2 cellular contexts compared by ENCODE assay signal in the genomic region with DNA sequence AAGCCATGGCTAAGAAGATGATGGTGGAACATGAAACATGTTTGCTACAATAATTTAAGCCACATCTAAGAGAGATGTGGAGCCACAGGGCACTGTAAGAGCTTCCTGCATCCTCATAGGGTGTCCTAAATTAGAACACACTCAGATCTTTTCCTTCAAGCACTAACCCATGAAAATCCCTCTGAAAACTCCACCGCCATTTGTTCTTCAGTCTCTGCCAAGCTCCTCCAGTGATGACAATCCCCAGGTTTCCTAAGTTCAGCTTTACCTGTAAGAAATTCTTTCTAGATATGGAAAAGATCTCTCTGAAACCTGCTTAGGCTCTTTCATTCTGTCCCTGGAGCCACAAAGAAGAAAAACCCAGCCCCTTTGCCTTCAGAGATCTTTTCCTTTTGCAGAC.
TF ChIP-seq lines count a peak whose summit lies in the region.

No MANE protein-coding gene starts in this region.

TF ChIP-seq in H1, 55 proteins besides CTCF, POLR2A, EP300 and RAD21:
- TF ChIP-seq EZH2 (IDR thresholded peaks at IDR 0.05; ENCODE audit: low read depth, low read length, severe bottlenecking) (no peak), NANOG (IDR thresholded peaks at IDR 0.05; ENCODE audit: insufficient read depth, low read depth, low read length, poor library complexity, severe bottlenecking) (no peak), CHD1 (IDR thresholded peaks at IDR 0.05; ENCODE audit: low read depth, low read length) (no peak), SP1 (IDR thresholded peaks at IDR 0.05; ENCODE audit: low read depth, low read length) (no peak), GTF2F1 (IDR thresholded peaks at IDR 0.05; ENCODE audit: borderline replicate concordance, low read depth, low read length) (no peak), SP2 (IDR thresholded peaks at IDR 0.05; ENCODE audit: low read length) (no peak), MAFK (IDR thresholded peaks at IDR 0.05; ENCODE audit: low read depth, low read length) (no peak), ZNF274 (IDR thresholded peaks at IDR 0.05; ENCODE audit: borderline replicate concordance, extremely low read depth, low read length) (no peak), TCF12 (IDR thresholded peaks at IDR 0.05; ENCODE audit: low read depth, low read length) (no peak), SRF (IDR thresholded peaks at IDR 0.05; ENCODE audit: low read depth, low read length) (no peak)

TF ChIP-seq in HepG2, 621 proteins besides CTCF, POLR2A, EP300 and RAD21:
- no peak for TF ChIP-seq ZNF326 (CRISPR knock-in tag; IDR thresholded peaks at IDR 0.05; ENCODE audit: borderline replicate concordance)
- TF ChIP-seq, protein P1, sequence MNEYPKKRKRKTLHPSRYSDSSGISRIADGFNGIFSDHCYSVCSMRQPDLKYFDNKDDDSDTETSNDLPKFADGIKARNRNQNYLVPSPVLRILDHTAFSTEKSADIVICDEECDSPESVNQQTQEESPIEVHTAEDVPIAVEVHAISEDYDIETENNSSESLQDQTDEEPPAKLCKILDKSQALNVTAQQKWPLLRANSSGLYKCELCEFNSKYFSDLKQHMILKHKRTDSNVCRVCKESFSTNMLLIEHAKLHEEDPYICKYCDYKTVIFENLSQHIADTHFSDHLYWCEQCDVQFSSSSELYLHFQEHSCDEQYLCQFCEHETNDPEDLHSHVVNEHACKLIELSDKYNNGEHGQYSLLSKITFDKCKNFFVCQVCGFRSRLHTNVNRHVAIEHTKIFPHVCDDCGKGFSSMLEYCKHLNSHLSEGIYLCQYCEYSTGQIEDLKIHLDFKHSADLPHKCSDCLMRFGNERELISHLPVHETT (CRISPR knock-in tag; conservative IDR thresholded peaks at IDR 0.05) = no peak
- TF ChIP-seq SAFB2 (CRISPR knock-in tag; IDR thresholded peaks at IDR 0.05; ENCODE audit: borderline replicate concordance, low read depth) = no peak
- no peak for TF ChIP-seq POLR2AphosphoS2 (IDR thresholded peaks at IDR 0.05; ENCODE audit: low read depth, low read length)
- TF ChIP-seq, protein P2, sequence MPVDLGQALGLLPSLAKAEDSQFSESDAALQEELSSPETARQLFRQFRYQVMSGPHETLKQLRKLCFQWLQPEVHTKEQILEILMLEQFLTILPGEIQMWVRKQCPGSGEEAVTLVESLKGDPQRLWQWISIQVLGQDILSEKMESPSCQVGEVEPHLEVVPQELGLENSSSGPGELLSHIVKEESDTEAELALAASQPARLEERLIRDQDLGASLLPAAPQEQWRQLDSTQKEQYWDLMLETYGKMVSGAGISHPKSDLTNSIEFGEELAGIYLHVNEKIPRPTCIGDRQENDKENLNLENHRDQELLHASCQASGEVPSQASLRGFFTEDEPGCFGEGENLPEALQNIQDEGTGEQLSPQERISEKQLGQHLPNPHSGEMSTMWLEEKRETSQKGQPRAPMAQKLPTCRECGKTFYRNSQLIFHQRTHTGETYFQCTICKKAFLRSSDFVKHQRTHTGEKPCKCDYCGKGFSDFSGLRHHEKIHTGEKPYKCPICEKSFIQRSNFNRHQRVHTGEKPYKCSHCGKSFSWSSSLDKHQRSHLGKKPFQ (CRISPR knock-in tag; IDR thresholded peaks at IDR 0.05; ENCODE audit: insufficient replicate concordance) = no peak
- no peak for TF ChIP-seq ZNF572 (CRISPR knock-in tag; IDR thresholded peaks at IDR 0.05)
- no peak for TF ChIP-seq ZNF317 (CRISPR knock-in tag; IDR thresholded peaks at IDR 0.05)
- TF ChIP-seq, protein P3, sequence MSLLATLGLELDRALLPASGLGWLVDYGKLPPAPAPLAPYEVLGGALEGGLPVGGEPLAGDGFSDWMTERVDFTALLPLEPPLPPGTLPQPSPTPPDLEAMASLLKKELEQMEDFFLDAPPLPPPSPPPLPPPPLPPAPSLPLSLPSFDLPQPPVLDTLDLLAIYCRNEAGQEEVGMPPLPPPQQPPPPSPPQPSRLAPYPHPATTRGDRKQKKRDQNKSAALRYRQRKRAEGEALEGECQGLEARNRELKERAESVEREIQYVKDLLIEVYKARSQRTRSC (CRISPR knock-in tag; IDR thresholded peaks at IDR 0.05; ENCODE audit: low read depth) = no peak
- no peak for TF ChIP-seq BRCA1 (CRISPR knock-in tag; IDR thresholded peaks at IDR 0.05)
- TF ChIP-seq, protein P4, sequence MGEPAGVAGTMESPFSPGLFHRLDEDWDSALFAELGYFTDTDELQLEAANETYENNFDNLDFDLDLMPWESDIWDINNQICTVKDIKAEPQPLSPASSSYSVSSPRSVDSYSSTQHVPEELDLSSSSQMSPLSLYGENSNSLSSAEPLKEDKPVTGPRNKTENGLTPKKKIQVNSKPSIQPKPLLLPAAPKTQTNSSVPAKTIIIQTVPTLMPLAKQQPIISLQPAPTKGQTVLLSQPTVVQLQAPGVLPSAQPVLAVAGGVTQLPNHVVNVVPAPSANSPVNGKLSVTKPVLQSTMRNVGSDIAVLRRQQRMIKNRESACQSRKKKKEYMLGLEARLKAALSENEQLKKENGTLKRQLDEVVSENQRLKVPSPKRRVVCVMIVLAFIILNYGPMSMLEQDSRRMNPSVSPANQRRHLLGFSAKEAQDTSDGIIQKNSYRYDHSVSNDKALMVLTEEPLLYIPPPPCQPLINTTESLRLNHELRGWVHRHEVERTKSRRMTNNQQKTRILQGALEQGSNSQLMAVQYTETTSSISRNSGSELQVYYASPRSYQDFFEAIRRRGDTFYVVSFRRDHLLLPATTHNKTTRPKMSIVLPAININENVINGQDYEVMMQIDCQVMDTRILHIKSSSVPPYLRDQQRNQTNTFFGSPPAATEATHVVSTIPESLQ (CRISPR knock-in tag; conservative IDR thresholded peaks at IDR 0.05) = no peak
- no peak for TF ChIP-seq NCOA5 (CRISPR knock-in tag; IDR thresholded peaks at IDR 0.05)
- TF ChIP-seq YY1 (IDR thresholded peaks at IDR 0.05; ENCODE audit: insufficient read depth, insufficient replicate concordance, low read depth, low read length) = no peak
- TF ChIP-seq, protein P5, sequence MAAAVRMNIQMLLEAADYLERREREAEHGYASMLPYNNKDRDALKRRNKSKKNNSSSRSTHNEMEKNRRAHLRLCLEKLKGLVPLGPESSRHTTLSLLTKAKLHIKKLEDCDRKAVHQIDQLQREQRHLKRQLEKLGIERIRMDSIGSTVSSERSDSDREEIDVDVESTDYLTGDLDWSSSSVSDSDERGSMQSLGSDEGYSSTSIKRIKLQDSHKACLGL (CRISPR knock-in tag; IDR thresholded peaks at IDR 0.05) = no peak
